Comparison of ENCODE assay signal across 21 cellular contexts in the genomic region with DNA sequence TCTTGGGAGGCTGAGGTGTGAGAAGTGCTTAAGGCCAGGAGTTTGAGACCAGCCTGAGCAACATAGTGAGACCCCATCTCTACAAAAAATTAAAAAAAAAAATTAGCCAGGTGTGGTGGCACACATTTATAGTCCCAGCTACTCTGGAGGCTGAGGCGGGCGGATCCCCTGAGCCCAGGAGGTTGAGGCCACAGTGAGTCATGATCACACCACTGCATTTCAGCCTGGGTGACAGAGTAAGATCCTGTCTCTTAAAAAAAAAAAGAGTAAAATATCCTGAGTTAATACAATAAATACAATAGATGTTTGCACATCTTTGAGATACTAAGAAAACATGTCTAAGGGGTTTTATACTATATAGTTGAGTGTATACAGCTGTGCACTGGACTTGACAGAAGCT. TPM values are rescaled to one million over a fixed set of nuclear protein-coding genes. Genes with fewer than 3 reads are reported as not detected.
"Had no signal": no experiment of that assay in that cellular context is flagged by ENCODE, and none has a peak within 500 bp of the region (broad histone marks: within the 10 kb centered on the region; RNA-seq: fewer than 3 reads in every experiment).

No MANE protein-coding gene starts in this region.

RNA-seq across cellular contexts. Expression of gene TSPYL6, which starts 38.6 kb away (rescaled TPM):
- total RNA-seq: colonic mucosa; endodermal cell; epithelial cell of proximal tubule; esophagus muscularis mucosa; fibroblast of villous mesenchyme; gastrocnemius medialis; hepatocyte; kidney; left cardiac atrium; left lung; lower leg skin; lung microvascular endothelial cell; mucosa of gallbladder; naive thymus-derived CD4-positive, alpha-beta T cell; osteoblast; progenitor cell of endocrine pancreas; right atrium auricular region; smooth muscle cell; suprapubic skin; transverse colon; upper lobe of right lung had no signal
- polyA plus RNA-seq: hepatocyte; naive thymus-derived CD4-positive, alpha-beta T cell; smooth muscle cell had no signal
